Comparison of ENCODE assay signal across 17 cellular contexts in genomic region chrX:130094712-130095111, GRCh38. TPM values are rescaled to one million over a fixed set of nuclear protein-coding genes. Genes with fewer than 3 reads are reported as not detected.
DNase-seq lines count a peak whose midpoint lies in the region; ATAC-seq lines count a peak whose summit lies in the region.
"Had no signal": no experiment of that assay in that cellular context is flagged by ENCODE, and none has a peak within 500 bp of the region (broad histone marks: within the 10 kb centered on the region; RNA-seq: fewer than 3 reads in every experiment).

No MANE protein-coding gene starts in this region.

- no peak overlapping the region for H4K12ac ChIP-seq in trophoblast cell (ENCODE audit: low read depth, low read length)

- peaks cover 3 to 4% of the 10 kb centered on the region in 2 experiments for H3K36me3 ChIP-seq in trophoblast cell (ENCODE audit: control insufficient read depth in 1 of 2, insufficient read depth in 2 of 2, low read length in 2 of 2)
- H3K36me3 ChIP-seq: cardiac muscle cell, gastroesophageal sphincter had no signal

- no peak overlapping the region for H2AK5ac ChIP-seq in trophoblast cell (ENCODE audit: low read length)

- no peak overlapping the region for H3K27ac ChIP-seq in trophoblast cell (ENCODE audit: low read depth, low read length)
- H3K27ac ChIP-seq: cardiac muscle cell, dorsolateral prefrontal cortex, gastroesophageal sphincter had no signal

- no peaks in the 10 kb centered on the region for H3K27me3 ChIP-seq in trophoblast cell (ENCODE audit: insufficient read depth, low read length)
- H3K27me3 ChIP-seq: cardiac muscle cell, gastroesophageal sphincter had no signal

- no peak for ATAC-seq in activated CD8-positive, alpha-beta memory T cell treated with anti-CD3 and anti-CD28 coated beads, Interleukin-2, amount 10 ng/mL, durations not matched to agents 7 days and 5 days
- no peak for ATAC-seq in GM21423 (IDR thresholded peaks at IDR 0.05; ENCODE audit: unreplicated experiment)
- ATAC-seq: activated T-helper 17 cell treated with anti-CD3 and anti-CD28 coated beads, Interleukin-2, amount 50 U/mL, for 72 hours; gastroesophageal sphincter had no signal

- no peaks in the 10 kb centered on the region for H3K9me3 Mint-ChIP-seq in activated CD8-positive, alpha-beta memory T cell treated with anti-CD3 and anti-CD28 coated beads, Interleukin-2, amount 10 ng/mL, durations not matched to agents 7 days and 5 days (ENCODE audit: low read depth)
- no peaks in the 10 kb centered on the region for H3K9me3 Mint-ChIP-seq in activated CD4-positive, alpha-beta memory T cell treated with anti-CD3 and anti-CD28 coated beads, Interleukin-2, amount 10 ng/mL, durations not matched to agents 7 days and 5 days
- H3K9me3 Mint-ChIP-seq: activated T-helper 17 cell treated with anti-CD3 and anti-CD28 coated beads, Interleukin-2, amount 50 U/mL, for 72 hours; type B pancreatic cell had no signal

- H3K4ac ChIP-seq in trophoblast cell (ENCODE audit: low read depth, low read length), result peak overlapping the region; percentile 69

- no CpG with 5 or more reads among the region's 8 CpGs for WGBS in trophoblast cell (ENCODE audit: extremely low coverage, insufficient coverage, insufficient read length)

- DNase-seq in activated CD8-positive, alpha-beta memory T cell treated with anti-CD3 and anti-CD28 coated beads, Interleukin-2, amount 10 ng/mL, durations not matched to agents 7 days and 5 days, result no peak
- no peak for DNase-seq in activated CD8-positive, alpha-beta memory T cell treated with anti-CD3 and anti-CD28 coated beads for 24 hours
- peak; percentile 75 for DNase-seq in NCI-H2029 (lab: John Stamatoyannopoulos, UW)
- no peak for DNase-seq in activated CD4-positive, alpha-beta memory T cell treated with anti-CD3 and anti-CD28 coated beads, Interleukin-2, amount 10 ng/mL, durations not matched to agents 7 days and 5 days
- DNase-seq in trophoblast cell, result no peak
- no peak for DNase-seq in posterior vena cava (ENCODE audit: low spot score)
- no peak for DNase-seq in DMS53 (lab: John Stamatoyannopoulos, UW)
- DNase-seq: dorsolateral prefrontal cortex, Karpas-422, NCI-H1105 treated with DMSO at 0.1 percent for 48 hours, retina had no signal

- CTCF ChIA-PET in activated CD8-positive, alpha-beta memory T cell treated with anti-CD3 and anti-CD28 coated beads, Interleukin-2, amount 10 ng/mL, durations not matched to agents 7 days and 5 days (lab: Charles Lee), result interaction anchor here (1.0 to 1.7 kb wide), 4 partner anchors 15 to 34 kb away, joined by 3 to 6 read pairs (median 4); partner anchors contain the start of gene ELF4
- CTCF ChIA-PET in activated CD4-positive, alpha-beta memory T cell treated with anti-CD3 and anti-CD28 coated beads, Interleukin-2, amount 10 ng/mL, durations not matched to agents 7 days and 5 days (lab: Charles Lee), result interaction anchor here (0.8 to 3.9 kb wide), 3 partner anchors 7 to 12 kb away, joined by 3 to 10 read pairs (median 3); no protein-coding TSS in a partner anchor

- no peak overlapping the region for H3K4me3 ChIP-seq in trophoblast cell (ENCODE audit: low read depth, low read length)
- H3K4me3 ChIP-seq: cardiac muscle cell, dorsolateral prefrontal cortex, gastroesophageal sphincter had no signal

- peak overlapping the region; percentile 6 for H3K18ac ChIP-seq in trophoblast cell (ENCODE audit: low read length)

- H3K14ac ChIP-seq in trophoblast cell (ENCODE audit: low read length), result no peak overlapping the region

- no peak overlapping the region for H4K8ac ChIP-seq in trophoblast cell (ENCODE audit: low read depth, low read length)

- POLR2A ChIA-PET in activated CD4-positive, alpha-beta memory T cell treated with anti-CD3 and anti-CD28 coated beads, Interleukin-2, amount 10 ng/mL, durations not matched to agents 7 days and 5 days (lab: Charles Lee), result interaction anchor here (0.8 to 2.0 kb wide), 5 partner anchors 8 to 71 kb away, joined by 3 to 8 read pairs (median 3); partner anchors contain the start of gene AIFM1

- H2AFZ ChIP-seq in trophoblast cell (ENCODE audit: insufficient read depth, low read length, poor library complexity), result no peak overlapping the region

- H3K36me3 Mint-ChIP-seq in activated CD8-positive, alpha-beta memory T cell treated with anti-CD3 and anti-CD28 coated beads, Interleukin-2, amount 10 ng/mL, durations not matched to agents 7 days and 5 days, result peaks cover 8% of the 10 kb centered on the region
- peaks cover 10% of the 10 kb centered on the region for H3K36me3 Mint-ChIP-seq in activated CD4-positive, alpha-beta memory T cell treated with anti-CD3 and anti-CD28 coated beads, Interleukin-2, amount 10 ng/mL, durations not matched to agents 7 days and 5 days (ENCODE audit: low read depth)
- H3K36me3 Mint-ChIP-seq: mesothelial cell of epicardium, type B pancreatic cell had no signal

- H3K27ac Mint-ChIP-seq in activated CD8-positive, alpha-beta memory T cell treated with anti-CD3 and anti-CD28 coated beads, Interleukin-2, amount 10 ng/mL, durations not matched to agents 7 days and 5 days, result peak overlapping the region; percentile 40
- peak overlapping the region; percentile 19 for H3K27ac Mint-ChIP-seq in activated CD4-positive, alpha-beta memory T cell treated with anti-CD3 and anti-CD28 coated beads, Interleukin-2, amount 10 ng/mL, durations not matched to agents 7 days and 5 days
- H3K27ac Mint-ChIP-seq: activated T-helper 17 cell treated with anti-CD3 and anti-CD28 coated beads, Interleukin-2, amount 50 U/mL, for 72 hours; mesothelial cell of epicardium; type B pancreatic cell had no signal

- no peak overlapping the region for H3K23ac ChIP-seq in trophoblast cell (ENCODE audit: low read length)

- peaks cover 25 to 31% of the 10 kb centered on the region in 2 experiments for H3K4me1 ChIP-seq in trophoblast cell (ENCODE audit: control insufficient read depth in 1 of 2, insufficient read depth in 2 of 2, low read length in 2 of 2)

- no peak overlapping the region for H4K91ac ChIP-seq in trophoblast cell (ENCODE audit: low read depth, low read length)

- no peak overlapping the region for H3K4me2 ChIP-seq in trophoblast cell (ENCODE audit: low read length)

- peaks cover 63% of the 10 kb centered on the region for H3K4me1 Mint-ChIP-seq in activated CD8-positive, alpha-beta memory T cell treated with anti-CD3 and anti-CD28 coated beads, Interleukin-2, amount 10 ng/mL, durations not matched to agents 7 days and 5 days
- H3K4me1 Mint-ChIP-seq in activated CD4-positive, alpha-beta memory T cell treated with anti-CD3 and anti-CD28 coated beads, Interleukin-2, amount 10 ng/mL, durations not matched to agents 7 days and 5 days, result peaks cover 71% of the 10 kb centered on the region

- no peaks in the 10 kb centered on the region for H3K9me3 ChIP-seq in trophoblast cell (ENCODE audit: insufficient read depth, low read depth, low read length)
- H3K9me3 ChIP-seq: gastroesophageal sphincter had no signal

- peaks cover 10% of the 10 kb centered on the region for H3K79me1 ChIP-seq in trophoblast cell (ENCODE audit: low read length)

- H3K79me2 ChIP-seq in trophoblast cell (ENCODE audit: control insufficient read depth, insufficient read depth, low read length, poor library complexity), result peaks cover 1% of the 10 kb centered on the region

- H2BK120ac ChIP-seq in trophoblast cell (ENCODE audit: insufficient read depth, low read length, poor library complexity), result no peak overlapping the region

- H2BK5ac ChIP-seq in trophoblast cell (ENCODE audit: low read depth, low read length, poor library complexity), result no peak overlapping the region

- no peaks in the 10 kb centered on the region for H3K27me3 Mint-ChIP-seq in activated CD8-positive, alpha-beta memory T cell treated with anti-CD3 and anti-CD28 coated beads, Interleukin-2, amount 10 ng/mL, durations not matched to agents 7 days and 5 days
- H3K27me3 Mint-ChIP-seq in activated CD4-positive, alpha-beta memory T cell treated with anti-CD3 and anti-CD28 coated beads, Interleukin-2, amount 10 ng/mL, durations not matched to agents 7 days and 5 days, result no peaks in the 10 kb centered on the region
- H3K27me3 Mint-ChIP-seq: activated T-helper 17 cell treated with anti-CD3 and anti-CD28 coated beads, Interleukin-2, amount 50 U/mL, for 72 hours; type B pancreatic cell had no signal

- H3K4me3 Mint-ChIP-seq in activated CD8-positive, alpha-beta memory T cell treated with anti-CD3 and anti-CD28 coated beads, Interleukin-2, amount 10 ng/mL, durations not matched to agents 7 days and 5 days, result no peak overlapping the region
- no peak overlapping the region for H3K4me3 Mint-ChIP-seq in activated CD4-positive, alpha-beta memory T cell treated with anti-CD3 and anti-CD28 coated beads, Interleukin-2, amount 10 ng/mL, durations not matched to agents 7 days and 5 days
- H3K4me3 Mint-ChIP-seq: activated T-helper 17 cell treated with anti-CD3 and anti-CD28 coated beads, Interleukin-2, amount 50 U/mL, for 72 hours; mesothelial cell of epicardium; type B pancreatic cell had no signal

- intact Hi-C loops in posterior vena cava (cut with DNase I), result no loop called here

- no peak overlapping the region for H3K9ac ChIP-seq in trophoblast cell (ENCODE audit: low read length)

- no peak overlapping the region for H2BK12ac ChIP-seq in trophoblast cell (ENCODE audit: low read length)

RNA-seq across cellular contexts. Expression of gene ELF4, which starts 15.6 kb away (rescaled TPM):
- total RNA-seq in activated CD8-positive, alpha-beta memory T cell treated with anti-CD3 and anti-CD28 coated beads, Interleukin-2, amount 10 ng/mL, durations not matched to agents 7 days and 5 days, result 10 to 100 TPM; 36.2 to 52.7 TPM
- total RNA-seq in activated CD4-positive, alpha-beta memory T cell treated with anti-CD3 and anti-CD28 coated beads, Interleukin-2, amount 10 ng/mL, durations not matched to agents 7 days and 5 days, result 10 to 100 TPM; 48.0 to 48.7 TPM
- polyA plus RNA-seq in trophoblast cell (2013), result 26.2 and 27.5 TPM in 2 replicates
- total RNA-seq in posterior vena cava, result 10 to 100 TPM; 13.6 to 13.8 TPM
